In the genomic region with DNA sequence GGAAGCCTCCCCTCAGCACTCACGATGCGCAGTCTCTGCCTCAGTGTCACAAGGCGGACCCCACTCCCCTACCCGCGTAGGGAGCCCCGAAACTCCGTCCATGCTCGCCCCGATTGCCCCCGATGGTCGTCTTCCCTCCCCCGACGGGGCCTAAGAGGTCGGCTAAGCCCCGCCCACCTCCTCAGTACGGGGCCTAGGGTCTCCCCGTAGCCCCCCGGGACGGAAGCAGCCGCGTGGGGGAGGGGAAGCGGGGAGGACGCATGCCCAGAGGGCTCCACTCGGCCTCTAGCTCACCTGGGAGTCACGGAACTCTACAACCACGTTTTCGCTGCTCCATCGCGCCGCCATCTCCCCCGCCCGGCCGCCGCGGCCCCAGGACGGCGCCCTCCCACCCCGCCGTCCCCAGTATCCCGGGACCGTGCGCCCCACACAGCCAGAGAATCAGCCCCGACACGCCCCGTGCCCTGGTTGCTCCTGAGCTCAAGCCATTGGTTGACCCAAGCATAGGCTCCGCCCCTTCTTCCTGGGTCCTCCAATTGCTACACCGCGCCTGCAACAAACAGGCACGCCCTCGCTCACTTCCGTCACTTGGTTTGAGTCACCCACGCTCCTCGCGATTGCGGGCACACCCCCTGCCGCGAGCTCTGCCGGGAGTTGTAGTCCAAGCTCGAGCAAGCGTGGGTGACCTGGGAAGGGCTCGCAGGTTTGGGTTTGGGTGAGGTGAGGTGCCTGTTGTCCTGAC, we compare ENCODE assay signal across 8 cellular contexts. TPM values are rescaled to one million over a fixed set of nuclear protein-coding genes. Genes with fewer than 3 reads are reported as not detected.
DNase-seq lines count a peak whose midpoint lies in the region; ATAC-seq and TF ChIP-seq lines count a peak whose summit lies in the region.

A gene with protein sequence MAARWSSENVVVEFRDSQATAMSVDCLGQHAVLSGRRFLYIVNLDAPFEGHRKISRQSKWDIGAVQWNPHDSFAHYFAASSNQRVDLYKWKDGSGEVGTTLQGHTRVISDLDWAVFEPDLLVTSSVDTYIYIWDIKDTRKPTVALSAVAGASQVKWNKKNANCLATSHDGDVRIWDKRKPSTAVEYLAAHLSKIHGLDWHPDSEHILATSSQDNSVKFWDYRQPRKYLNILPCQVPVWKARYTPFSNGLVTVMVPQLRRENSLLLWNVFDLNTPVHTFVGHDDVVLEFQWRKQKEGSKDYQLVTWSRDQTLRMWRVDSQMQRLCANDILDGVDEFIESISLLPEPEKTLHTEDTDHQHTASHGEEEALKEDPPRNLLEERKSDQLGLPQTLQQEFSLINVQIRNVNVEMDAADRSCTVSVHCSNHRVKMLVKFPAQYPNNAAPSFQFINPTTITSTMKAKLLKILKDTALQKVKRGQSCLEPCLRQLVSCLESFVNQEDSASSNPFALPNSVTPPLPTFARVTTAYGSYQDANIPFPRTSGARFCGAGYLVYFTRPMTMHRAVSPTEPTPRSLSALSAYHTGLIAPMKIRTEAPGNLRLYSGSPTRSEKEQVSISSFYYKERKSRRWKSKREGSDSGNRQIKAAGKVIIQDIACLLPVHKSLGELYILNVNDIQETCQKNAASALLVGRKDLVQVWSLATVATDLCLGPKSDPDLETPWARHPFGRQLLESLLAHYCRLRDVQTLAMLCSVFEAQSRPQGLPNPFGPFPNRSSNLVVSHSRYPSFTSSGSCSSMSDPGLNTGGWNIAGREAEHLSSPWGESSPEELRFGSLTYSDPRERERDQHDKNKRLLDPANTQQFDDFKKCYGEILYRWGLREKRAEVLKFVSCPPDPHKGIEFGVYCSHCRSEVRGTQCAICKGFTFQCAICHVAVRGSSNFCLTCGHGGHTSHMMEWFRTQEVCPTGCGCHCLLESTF (minus strand): TSS at position 454 of the 742 bp plus-strand sequence. CDS start 106 bp downstream, at position 348.

- no peaks in the 10 kb centered on the region for H3K9me3 ChIP-seq in spleen

- H3K27ac ChIP-seq in caudate nucleus (ENCODE audit: low read depth, low read length) (no peak within 1 kb of the TSS), spleen (peak within 1 kb of the TSS; percentile 48 to 90 (median 81))

- TF ChIP-seq POLR2A in GM18951 (IDR thresholded peaks at IDR 0.05; ENCODE audit: extremely low read depth, insufficient read depth, insufficient read length) (peak; percentile 64), spleen (IDR thresholded peaks at IDR 0.05) (no peak)

- no peaks in the 10 kb centered on the region for H3K27me3 Mint-ChIP-seq in activated B cell treated with CpG ODN at 0.5 μM for 24 hours
- peaks cover 5 to 7% (median 5%) of the 10 kb centered on the region in 3 donors for H3K27me3 Mint-ChIP-seq in immature natural killer cell (ENCODE audit: low read depth in 3 of 3)

- H3K4me1 Mint-ChIP-seq in activated B cell treated with CpG ODN at 0.5 μM for 24 hours (peaks cover 20% of the 10 kb centered on the region), immature natural killer cell (peaks cover 10 to 12% of the 10 kb centered on the region in 2 donors)

- in situ Hi-C loops in GM18951 (cut with MboI; ENCODE audit: low sequenced_read_pairs, unreplicated experiment), result no loop called here

- peak within 1 kb of the TSS; percentile 96 for H3K4me3 Mint-ChIP-seq in activated B cell treated with CpG ODN at 0.5 μM for 24 hours
- H3K4me3 Mint-ChIP-seq in immature natural killer cell, result peak within 1 kb of the TSS; percentile 94 to 98 (median 97)

- TF ChIP-seq CTCF in activated B cell treated with CpG ODN at 0.5 μM for 24 hours (IDR thresholded peaks at IDR 0.05) (no peak), spleen (IDR thresholded peaks at IDR 0.05 in 8 of 11, conservative IDR thresholded peaks at IDR 0.05 in 3 of 11) (peak in 2 of 11 experiments; percentile 13 to 29)

- H3K4me1 ChIP-seq in spleen, result peaks cover 3 to 35% (median 20%) of the 10 kb centered on the region in 6 donors

- WGBS in spleen, 5 donors, result 0 to 2% (median 1%) methylated on average over 37 to 61 of the region's 61 CpGs

- ATAC-seq in HG03196 (IDR thresholded peaks at IDR 0.05; ENCODE audit: unreplicated experiment) (peak; percentile 99), activated B cell treated with CpG ODN at 0.5 μM for 24 hours (ENCODE audit: low read depth) (peak; percentile 99)

- DNase-seq in AG08395 (ENCODE audit: low spot score) (peak; percentile 99), NCI-H345 (lab: John Stamatoyannopoulos, UW) (peak; percentile 98), activated B cell treated with CpG ODN at 0.5 μM for 24 hours (peak; percentile 90), caudate nucleus (lab: John Stamatoyannopoulos, UW) (peak; percentile 66 to 100 (median 98)), immature natural killer cell (peak; percentile 97 to 98 (median 98)), spleen (peak; percentile 99)

- no peaks in the 10 kb centered on the region for H3K36me3 ChIP-seq in spleen

- CTCF ChIA-PET in activated B cell treated with CpG ODN at 0.5 μM for 24 hours (lab: Charles Lee), result interaction anchor here (1.2 to 3.6 kb wide), 3 partner anchors 14 to 127 kb away, joined by 4 to 23 read pairs (median 11); a partner anchor contains a TSS

- H3K4me3 ChIP-seq in spleen, result peak within 1 kb of the TSS; percentile 79 to 99 (median 97)

- H3K36me3 Mint-ChIP-seq in activated B cell treated with CpG ODN at 0.5 μM for 24 hours (ENCODE audit: low read depth) (peaks cover 3% of the 10 kb centered on the region), immature natural killer cell (no peaks in the 10 kb centered on the region)

- H3K27ac Mint-ChIP-seq in activated B cell treated with CpG ODN at 0.5 μM for 24 hours (peak within 1 kb of the TSS; percentile 88), immature natural killer cell (peak within 1 kb of the TSS; percentile 55 to 95 (median 89))

- no peaks in the 10 kb centered on the region for H3K27me3 ChIP-seq in spleen (replicated peaks in 1 of 7)

- intact Hi-C loops in activated B cell treated with CpG ODN at 0.5 μM for 24 hours (cut with micrococcal nuclease) (loop anchor here (1.0 to 10.0 kb wide), 9 partner anchors 13 to 690 kb away; a partner anchor contains a TSS), spleen (cut with DNase I; ENCODE audit: low total_unique reads) (no loop called here)

- H3K9me3 Mint-ChIP-seq in activated B cell treated with CpG ODN at 0.5 μM for 24 hours, result no peaks in the 10 kb centered on the region
- no peaks in the 10 kb centered on the region for H3K9me3 Mint-ChIP-seq in immature natural killer cell

- POLR2A ChIA-PET in activated B cell treated with CpG ODN at 0.5 μM for 24 hours (lab: Charles Lee), result interaction anchor here (0.7 to 1.6 kb wide), 9 partner anchors 14 to 688 kb away, joined by 3 to 6 read pairs (median 3); a partner anchor contains a TSS

RNA-seq across cellular contexts. Expression of the gene that starts here (rescaled TPM):
- 80.8 and 93.3 TPM in 2 replicates for total RNA-seq in activated B cell treated with CpG ODN at 0.5 μM for 24 hours
- polyA plus RNA-seq in immature natural killer cell, result 10 to 100 TPM in 1 of 3 donors, 1 to 10 TPM in 2; 3.1 to 10.2 (median 6.5) TPM
- total RNA-seq in spleen, result 10 to 100 TPM; 26.1 to 76.7 (median 63.1) TPM
- polyA plus RNA-seq in spleen, result 10 to 100 TPM; 18.1 to 32.0 (median 28.0) TPM
